ENCODE assay signal across 9 cellular contexts in the genomic region with DNA sequence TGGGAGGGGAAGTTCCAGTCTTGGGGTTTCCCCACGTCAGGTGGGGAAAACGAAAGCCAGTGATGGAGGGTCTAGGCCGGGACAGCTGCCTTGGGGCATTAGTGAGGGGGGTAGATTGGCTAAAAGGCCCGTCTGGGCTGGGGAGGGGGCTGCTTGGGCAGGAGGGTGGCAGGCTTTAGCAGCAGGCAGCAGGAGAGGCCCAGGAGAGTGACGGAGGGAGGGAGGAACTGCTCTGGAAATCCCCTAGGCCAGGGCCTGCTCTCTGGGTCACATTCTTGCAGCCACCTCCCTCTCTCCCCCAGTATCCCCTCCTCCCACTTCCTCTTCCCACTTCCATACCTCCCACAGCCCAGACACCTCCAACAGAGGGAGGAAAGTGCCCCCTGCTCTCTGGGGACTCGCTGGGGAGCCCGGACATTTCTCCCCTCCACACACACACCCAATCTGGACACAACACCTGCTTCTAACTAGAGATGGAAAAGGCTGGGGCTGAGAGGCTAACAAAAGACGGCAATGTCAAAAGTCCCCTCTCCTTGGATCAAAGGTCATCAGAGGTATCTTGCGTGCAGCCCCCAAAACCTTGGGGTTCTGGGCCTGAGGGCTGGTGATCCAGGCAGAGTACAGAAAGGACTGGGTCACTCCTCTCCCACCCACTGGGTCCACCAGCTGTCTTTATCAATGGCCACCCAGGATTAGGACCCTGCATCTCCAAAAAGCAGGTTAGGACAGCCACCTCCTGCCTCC. TPM values are rescaled to one million over a fixed set of nuclear protein-coding genes. Genes with fewer than 3 reads are reported as not detected.
DNase-seq lines count a peak whose midpoint lies in the region; ATAC-seq and TF ChIP-seq lines count a peak whose summit lies in the region.
"Had no signal": no experiment of that assay in that cellular context is flagged by ENCODE, and none has a peak within 500 bp of the region (broad histone marks: within the 10 kb centered on the region; RNA-seq: fewer than 3 reads in every experiment).

No MANE protein-coding gene starts in this region.

- H3K4me1 ChIP-seq in CD4-positive, CD25-positive, alpha-beta regulatory T cell (ENCODE audit: control insufficient read depth, insufficient read depth, low read length, poor library complexity, severe bottlenecking): peaks cover 39% of the 10 kb centered on the region
- H3K4me1 ChIP-seq in stomach smooth muscle (ENCODE audit: control insufficient read depth, insufficient read depth, low read length): peaks cover 31% of the 10 kb centered on the region

- TF ChIP-seq CTCF in kidney epithelial cell (IDR thresholded peaks at IDR 0.05; ENCODE audit: insufficient read depth, low read length, poor library complexity, severe bottlenecking): no peak

- H3K9ac ChIP-seq in stomach smooth muscle (ENCODE audit: low read length in 2 of 2): peak overlapping the region; percentile 64 to 71

- H3K27ac ChIP-seq in CD4-positive, CD25-positive, alpha-beta regulatory T cell (ENCODE audit: insufficient read depth, low read length, poor library complexity, severe bottlenecking): peak overlapping the region; percentile 94
- H3K27ac ChIP-seq in stomach smooth muscle (ENCODE audit: low read length): no peak overlapping the region

- peaks cover 5% of the 10 kb centered on the region for H3K36me3 Mint-ChIP-seq in CD4-positive, CD25-positive, alpha-beta regulatory T cell
- H3K36me3 Mint-ChIP-seq in activated naive CD4-positive, alpha-beta T cell treated with anti-CD3 and anti-CD28 coated beads, Interleukin-2, amount 50 U/mL, for 24 hours: peaks cover 10% of the 10 kb centered on the region

- intact Hi-C loops in sciatic nerve (cut with DNase I): no loop called here

- peaks cover 13% of the 10 kb centered on the region for H3K27me3 Mint-ChIP-seq in CD4-positive, CD25-positive, alpha-beta regulatory T cell
- no peaks in the 10 kb centered on the region for H3K27me3 Mint-ChIP-seq in activated naive CD4-positive, alpha-beta T cell treated with anti-CD3 and anti-CD28 coated beads, Interleukin-2, amount 50 U/mL, for 24 hours

- DNase-seq in CD4-positive, CD25-positive, alpha-beta regulatory T cell: peak in 1 of 3 donors; percentile 49
- DNase-seq in kidney epithelial cell (ENCODE audit: low read depth): no peak
- DNase-seq in sciatic nerve (ENCODE audit: low spot score): no peak
- DNase-seq in NK-92 treated with Interleukin-12 subunit alpha and Interleukin-12 subunit beta, amount 100 ng/mL, for 24 hours (lab: John Stamatoyannopoulos, UW): no peak

- H3K4me1 Mint-ChIP-seq in CD4-positive, CD25-positive, alpha-beta regulatory T cell: peaks cover 4 to 58% (median 35%) of the 10 kb centered on the region in 4 donors
- peaks cover 58% of the 10 kb centered on the region for H3K4me1 Mint-ChIP-seq in activated naive CD4-positive, alpha-beta T cell treated with anti-CD3 and anti-CD28 coated beads, Interleukin-2, amount 50 U/mL, for 24 hours

- H3K9me3 Mint-ChIP-seq in CD4-positive, CD25-positive, alpha-beta regulatory T cell: no peaks in the 10 kb centered on the region
- H3K9me3 Mint-ChIP-seq in activated naive CD4-positive, alpha-beta T cell treated with anti-CD3 and anti-CD28 coated beads, Interleukin-2, amount 50 U/mL, for 24 hours: no peaks in the 10 kb centered on the region

- H3K27me3 ChIP-seq in CD4-positive, CD25-positive, alpha-beta regulatory T cell (ENCODE audit: control insufficient read depth, insufficient read depth, low read length): no peaks in the 10 kb centered on the region
- H3K27me3 ChIP-seq in kidney epithelial cell (ENCODE audit: control insufficient read depth, insufficient read depth, low read length) (peaks cover 5% of the 10 kb centered on the region), stomach smooth muscle (ENCODE audit: control insufficient read depth in 1 of 2, insufficient read depth in 2 of 2, low read length in 2 of 2) (peaks cover 0 to 3% of the 10 kb centered on the region in 2 donors)

- peaks cover 20% of the 10 kb centered on the region for H3K36me3 ChIP-seq in CD4-positive, CD25-positive, alpha-beta regulatory T cell (ENCODE audit: control insufficient read depth, insufficient read depth, low read length)
- H3K36me3 ChIP-seq in kidney epithelial cell (ENCODE audit: control insufficient read depth, insufficient read depth, low read length): no peaks in the 10 kb centered on the region
- peaks cover 0 to 7% of the 10 kb centered on the region in 2 donors for H3K36me3 ChIP-seq in stomach smooth muscle (ENCODE audit: control insufficient read depth in 2 of 2, insufficient read depth in 2 of 2, low read length in 2 of 2)

- peak overlapping the region; percentile 91 for H3K4me3 ChIP-seq in CD4-positive, CD25-positive, alpha-beta regulatory T cell (ENCODE audit: low read depth, low read length)
- H3K4me3 ChIP-seq in kidney epithelial cell (ENCODE audit: low read depth, low read length) (peak overlapping the region; percentile 70), stomach smooth muscle (ENCODE audit: low read length in 2 of 2) (peak overlapping the region; percentile 62 to 86)

- H3K27ac Mint-ChIP-seq in CD4-positive, CD25-positive, alpha-beta regulatory T cell: peak overlapping the region; percentile 93 to 97 (median 97)
- peak overlapping the region; percentile 90 for H3K27ac Mint-ChIP-seq in activated naive CD4-positive, alpha-beta T cell treated with anti-CD3 and anti-CD28 coated beads, Interleukin-2, amount 50 U/mL, for 24 hours

- peak; percentile 1 to 7 for ATAC-seq in CD4-positive, CD25-positive, alpha-beta regulatory T cell (ENCODE audit: low read depth in 2 of 2)
- peak; percentile 23 for ATAC-seq in HG02610 (IDR thresholded peaks at IDR 0.05; ENCODE audit: unreplicated experiment)
- no peak for ATAC-seq in sciatic nerve
- no peak for ATAC-seq in GM21786 (IDR thresholded peaks at IDR 0.05; ENCODE audit: unreplicated experiment)

- H3K9me3 ChIP-seq in CD4-positive, CD25-positive, alpha-beta regulatory T cell (ENCODE audit: control insufficient read depth in 2 of 2, low read length in 2 of 2): no peaks in the 10 kb centered on the region
- no peaks in the 10 kb centered on the region for H3K9me3 ChIP-seq in stomach smooth muscle (ENCODE audit: control insufficient read depth in 2 of 2, low read length in 2 of 2)

- peak overlapping the region; percentile 90 to 98 (median 94) for H3K4me3 Mint-ChIP-seq in CD4-positive, CD25-positive, alpha-beta regulatory T cell
- peak overlapping the region; percentile 98 for H3K4me3 Mint-ChIP-seq in activated naive CD4-positive, alpha-beta T cell treated with anti-CD3 and anti-CD28 coated beads, Interleukin-2, amount 50 U/mL, for 24 hours

RNA-seq across cellular contexts. Expression of gene NFKBIE, which starts 1.8 kb away (rescaled TPM):
- 53.8 TPM for total RNA-seq in CD4-positive, CD25-positive, alpha-beta regulatory T cell
- polyA plus RNA-seq in CD4-positive, CD25-positive, alpha-beta regulatory T cell: 1 to 10 TPM; 3.6 to 7.0 (median 6.1) TPM
- total RNA-seq in kidney epithelial cell: 46.3 and 61.5 TPM in 2 replicates
- 9.1 TPM for total RNA-seq in sciatic nerve

RNA-seq across cellular contexts. Expression of gene SLC35B2, which starts 6.2 kb away (rescaled TPM):
- total RNA-seq in CD4-positive, CD25-positive, alpha-beta regulatory T cell: 14.8 TPM
- polyA plus RNA-seq in CD4-positive, CD25-positive, alpha-beta regulatory T cell: 10 to 100 TPM; 33.0 to 42.4 (median 36.8) TPM
- 67.3 and 78.2 TPM in 2 replicates for total RNA-seq in kidney epithelial cell
- 26.8 TPM for total RNA-seq in sciatic nerve

RNA-seq across cellular contexts. Expression of gene TMEM151B, which starts 6.7 kb away (rescaled TPM):
- total RNA-seq in CD4-positive, CD25-positive, alpha-beta regulatory T cell: not detected
- polyA plus RNA-seq in CD4-positive, CD25-positive, alpha-beta regulatory T cell: not detected
- 0.13 and 0.21 TPM in 2 replicates for total RNA-seq in kidney epithelial cell
- not detected for total RNA-seq in sciatic nerve
- total RNA-seq: LHCN-M2 had no signal

RNA-seq across cellular contexts. Expression of gene HSP90AB1, which starts 16.6 kb away (rescaled TPM):
- 399 TPM for total RNA-seq in CD4-positive, CD25-positive, alpha-beta regulatory T cell
- polyA plus RNA-seq in CD4-positive, CD25-positive, alpha-beta regulatory T cell: 100 to 1,000 TPM; 264 to 426 (median 333) TPM
- total RNA-seq in kidney epithelial cell: 1,065 and 1,294 TPM in 2 replicates
- total RNA-seq in sciatic nerve: 470 TPM

RNA-seq across cellular contexts. Expression of gene SLC29A1, which starts 40.1 kb away (rescaled TPM):
- 2.6 TPM for total RNA-seq in CD4-positive, CD25-positive, alpha-beta regulatory T cell
- polyA plus RNA-seq in CD4-positive, CD25-positive, alpha-beta regulatory T cell: 1 to 10 TPM; 3.3 to 6.1 (median 3.9) TPM
- total RNA-seq in kidney epithelial cell: 36.1 and 43.9 TPM in 2 replicates
- total RNA-seq in sciatic nerve: 71.7 TPM

Comparison
In these comparisons a context has a peak if more than half of its experiments do, and no peak if none do; other contexts are left out.
1. ATAC-seq: peak in CD4-positive, CD25-positive, alpha-beta regulatory T cell (2 of 2) and HG02610 (single experiment); none in sciatic nerve (single experiment) and GM21786 (single experiment).
2. Peak in every context shown above with its lines, with median percentiles within 50 percentile points of each other: H3K4me3 ChIP-seq.